8 cellular contexts compared by ENCODE assay signal in the genomic region with DNA sequence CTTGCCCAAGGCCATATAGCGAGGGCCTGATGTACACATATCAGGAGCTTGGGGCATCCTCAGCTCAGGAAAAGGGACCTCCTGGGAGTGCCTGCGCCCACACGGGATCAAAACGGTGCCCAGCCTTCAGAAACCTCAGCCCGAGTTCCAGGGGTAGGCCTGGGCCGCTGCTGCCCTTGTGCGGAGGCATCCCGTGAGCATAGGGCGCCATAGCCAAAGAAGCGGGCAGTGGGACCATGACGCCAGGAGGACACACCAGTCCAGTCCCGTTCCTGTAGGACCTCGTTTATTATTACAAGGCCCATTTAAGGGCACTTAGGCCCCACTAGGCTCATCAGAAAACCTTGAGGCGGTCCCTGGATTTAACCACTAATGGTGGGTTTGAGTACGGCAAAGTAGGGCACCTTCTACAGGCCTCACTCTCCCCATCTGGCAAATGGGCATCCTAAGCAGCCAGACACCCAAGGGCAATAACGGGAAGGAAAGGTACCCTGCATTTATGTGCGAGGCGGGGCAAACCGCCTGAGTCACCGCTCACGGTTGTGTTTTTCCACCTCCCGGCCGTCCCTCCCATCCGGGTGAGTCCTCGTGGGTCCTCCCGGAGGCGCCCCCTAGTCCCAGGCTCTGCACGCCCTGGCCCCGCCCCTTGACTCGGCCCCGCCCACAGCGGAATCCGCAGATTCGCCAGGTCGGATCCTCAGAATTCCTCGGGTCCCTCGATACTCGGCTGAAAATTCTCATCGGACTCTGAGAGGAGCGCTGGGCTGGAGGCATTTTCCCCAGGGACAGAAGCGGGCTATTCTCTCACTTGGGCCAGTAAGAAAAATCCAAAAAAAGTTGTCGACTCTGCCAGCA. TPM values are rescaled to one million over a fixed set of nuclear protein-coding genes. Genes with fewer than 3 reads are reported as not detected.
DNase-seq lines count a peak whose midpoint lies in the region; ATAC-seq and TF ChIP-seq lines count a peak whose summit lies in the region.

No MANE protein-coding gene starts in this region.

- no peak overlapping the region for H3K23ac ChIP-seq in trophoblast cell (ENCODE audit: low read length)

- peak; percentile 69 for DNase-seq in DMS114 treated with DMSO at 0.1 percent for 48 hours (lab: John Stamatoyannopoulos, UW; ENCODE audit: unreplicated experiment)
- DNase-seq in LoVo (ENCODE audit: low spot score): peak; percentile 90
- DNase-seq in SKM-1 treated with dmso at 0.1 percent for 144 hours (lab: John Stamatoyannopoulos, UW; ENCODE audit: unreplicated experiment): peak; percentile 63
- DNase-seq in activated naive CD8-positive, alpha-beta T cell treated with anti-CD3 and anti-CD28 coated beads for 36 hours: peak; percentile 91
- peak; percentile 92 for DNase-seq in Right ventricle myocardium inferior (ENCODE audit: missing footprints)
- peak; percentile 76 to 83 for DNase-seq in trophoblast cell
- DNase-seq in type B pancreatic cell (ENCODE audit: extremely low spot score, unreplicated experiment): peak; percentile 88

- H3K14ac ChIP-seq in trophoblast cell (ENCODE audit: low read length): peak overlapping the region; percentile 77

- H3K27me3 Mint-ChIP-seq in activated naive CD8-positive, alpha-beta T cell treated with anti-CD3 and anti-CD28 coated beads for 36 hours: no peaks in the 10 kb centered on the region
- no peaks in the 10 kb centered on the region for H3K27me3 Mint-ChIP-seq in type B pancreatic cell

- H3K36me3 Mint-ChIP-seq in activated naive CD8-positive, alpha-beta T cell treated with anti-CD3 and anti-CD28 coated beads for 36 hours: peaks cover 21% of the 10 kb centered on the region
- peaks cover 5% of the 10 kb centered on the region for H3K36me3 Mint-ChIP-seq in type B pancreatic cell

- H2BK120ac ChIP-seq in trophoblast cell (ENCODE audit: insufficient read depth, low read length, poor library complexity): peak overlapping the region; percentile 74

- H3K79me2 ChIP-seq in trophoblast cell (ENCODE audit: control insufficient read depth, insufficient read depth, low read length, poor library complexity): peaks cover 6% of the 10 kb centered on the region

- peaks cover 26% of the 10 kb centered on the region for H3K4me1 Mint-ChIP-seq in activated naive CD8-positive, alpha-beta T cell treated with anti-CD3 and anti-CD28 coated beads for 36 hours
- H3K4me1 Mint-ChIP-seq in type B pancreatic cell (ENCODE audit: unreplicated experiment): peaks cover 10% of the 10 kb centered on the region

- H3K27ac Mint-ChIP-seq in activated naive CD8-positive, alpha-beta T cell treated with anti-CD3 and anti-CD28 coated beads for 36 hours: peak overlapping the region; percentile 99
- H3K27ac Mint-ChIP-seq in type B pancreatic cell: peak overlapping the region; percentile 99

- peak overlapping the region; percentile 73 for H2BK5ac ChIP-seq in trophoblast cell (ENCODE audit: low read depth, low read length, poor library complexity)

- H2AFZ ChIP-seq in trophoblast cell (ENCODE audit: insufficient read depth, low read length, poor library complexity): peak overlapping the region; percentile 76

- H3K9ac ChIP-seq in trophoblast cell (ENCODE audit: low read length): peak overlapping the region; percentile 91

- H3K4me3 Mint-ChIP-seq in activated naive CD8-positive, alpha-beta T cell treated with anti-CD3 and anti-CD28 coated beads for 36 hours: peak overlapping the region; percentile 93
- H3K4me3 Mint-ChIP-seq in type B pancreatic cell: peak overlapping the region; percentile 97

- no peak overlapping the region for H2AK5ac ChIP-seq in trophoblast cell (ENCODE audit: low read length)

- TF ChIP-seq CTCF in type B pancreatic cell (conservative IDR thresholded peaks at IDR 0.05): peak; percentile 42

- peak overlapping the region; percentile 60 for H4K12ac ChIP-seq in trophoblast cell (ENCODE audit: low read depth, low read length)

- H3K4me3 ChIP-seq in trophoblast cell (ENCODE audit: low read depth, low read length): peak overlapping the region; percentile 84

- WGBS in trophoblast cell (ENCODE audit: extremely low coverage, insufficient coverage, insufficient read length): no CpG with 5 or more reads among the region's 42 CpGs

- H3K4me1 ChIP-seq in trophoblast cell (ENCODE audit: control insufficient read depth in 1 of 2, insufficient read depth in 2 of 2, low read length in 2 of 2): peaks cover 9 to 12% of the 10 kb centered on the region in 2 experiments

- peak overlapping the region; percentile 48 for H3K18ac ChIP-seq in trophoblast cell (ENCODE audit: low read length)

- peak overlapping the region; percentile 76 for H4K91ac ChIP-seq in trophoblast cell (ENCODE audit: low read depth, low read length)

- H3K79me1 ChIP-seq in trophoblast cell (ENCODE audit: low read length): peaks cover 8% of the 10 kb centered on the region

- peaks cover 21 to 28% of the 10 kb centered on the region in 2 experiments for H3K36me3 ChIP-seq in trophoblast cell (ENCODE audit: control insufficient read depth in 1 of 2, insufficient read depth in 2 of 2, low read length in 2 of 2)

- peak overlapping the region; percentile 96 for H4K8ac ChIP-seq in trophoblast cell (ENCODE audit: low read depth, low read length)

- peak overlapping the region; percentile 96 for H3K27ac ChIP-seq in trophoblast cell (ENCODE audit: low read depth, low read length)

- H3K9me3 ChIP-seq in trophoblast cell (ENCODE audit: insufficient read depth, low read depth, low read length): no peaks in the 10 kb centered on the region

- ATAC-seq in GM21619 (IDR thresholded peaks at IDR 0.05; ENCODE audit: unreplicated experiment): peak; percentile 46
- peak; percentile 81 for ATAC-seq in Right ventricle myocardium inferior

- H2BK12ac ChIP-seq in trophoblast cell (ENCODE audit: low read length): peak overlapping the region; percentile 55

- peak overlapping the region; percentile 76 for H3K4me2 ChIP-seq in trophoblast cell (ENCODE audit: low read length)

- H3K27me3 ChIP-seq in trophoblast cell (ENCODE audit: insufficient read depth, low read length): no peaks in the 10 kb centered on the region

- no peaks in the 10 kb centered on the region for H3K9me3 Mint-ChIP-seq in activated naive CD8-positive, alpha-beta T cell treated with anti-CD3 and anti-CD28 coated beads for 36 hours
- no peaks in the 10 kb centered on the region for H3K9me3 Mint-ChIP-seq in type B pancreatic cell

- H3K4ac ChIP-seq in trophoblast cell (ENCODE audit: low read depth, low read length): no peak overlapping the region

- intact Hi-C loops in Right ventricle myocardium inferior (cut with DNase I): loop anchor here (5.0 to 10.0 kb wide), 2 partner anchors 75 to 918 kb away; a partner anchor contains a TSS

RNA-seq across cellular contexts. Expression of a gene that starts 0.7 kb away (rescaled TPM):
- 10 to 100 TPM; 28.5 to 31.7 TPM for total RNA-seq in activated naive CD8-positive, alpha-beta T cell treated with anti-CD3 and anti-CD28 coated beads for 36 hours
- total RNA-seq in Right ventricle myocardium inferior: 9.4 TPM
- 14.9 and 15.0 TPM in 2 replicates for polyA plus RNA-seq in trophoblast cell (2013)
- 19.3 and 25.0 TPM in 2 replicates for total RNA-seq in type B pancreatic cell (ENCODE audit: low replicate concordance)

RNA-seq across cellular contexts. Expression of a gene that starts 8.0 kb away (rescaled TPM):
- 1 to 10 TPM; 5.4 to 5.7 TPM for total RNA-seq in activated naive CD8-positive, alpha-beta T cell treated with anti-CD3 and anti-CD28 coated beads for 36 hours
- 11.4 TPM for total RNA-seq in Right ventricle myocardium inferior
- 14.3 and 15.9 TPM in 2 replicates for polyA plus RNA-seq in trophoblast cell (2013)
- 18.7 and 19.4 TPM in 2 replicates for total RNA-seq in type B pancreatic cell (ENCODE audit: low replicate concordance)

RNA-seq across cellular contexts. Expression of a gene that starts 28.2 kb away (rescaled TPM):
- 1 to 10 TPM; 1.5 TPM for total RNA-seq in activated naive CD8-positive, alpha-beta T cell treated with anti-CD3 and anti-CD28 coated beads for 36 hours
- total RNA-seq in Right ventricle myocardium inferior (7.0 TPM), type B pancreatic cell (ENCODE audit: low replicate concordance) (5.8 and 6.9 TPM in 2 replicates)
- 1.3 and 1.6 TPM in 2 replicates for polyA plus RNA-seq in trophoblast cell (2013)

RNA-seq across cellular contexts. Expression of a gene that starts 33.5 kb away (rescaled TPM):
- total RNA-seq in activated naive CD8-positive, alpha-beta T cell treated with anti-CD3 and anti-CD28 coated beads for 36 hours: 10 to 100 TPM; 24.9 to 27.0 TPM
- total RNA-seq in Right ventricle myocardium inferior (6.3 TPM), type B pancreatic cell (ENCODE audit: low replicate concordance) (29.0 and 46.4 TPM in 2 replicates)
- 36.4 and 36.8 TPM in 2 replicates for polyA plus RNA-seq in trophoblast cell (2013)

RNA-seq across cellular contexts. Expression of a gene that starts 53.6 kb away (rescaled TPM):
- total RNA-seq in activated naive CD8-positive, alpha-beta T cell treated with anti-CD3 and anti-CD28 coated beads for 36 hours: 1 to 10 TPM; 1.3 to 1.6 TPM
- total RNA-seq in Right ventricle myocardium inferior: 0.41 TPM
- 0.19 and 0.23 TPM in 2 replicates for polyA plus RNA-seq in trophoblast cell (2013)
- total RNA-seq in type B pancreatic cell (ENCODE audit: low replicate concordance): 1.0 and 9.9 TPM in 2 replicates

Comparison
In these comparisons a context has a peak if more than half of its experiments do, and no peak if none do; other contexts are left out.
1. Peak in every context shown above with its lines: DNase-seq, ATAC-seq, H3K4me3 ChIP-seq and H3K27ac ChIP-seq.